In the genomic region with DNA sequence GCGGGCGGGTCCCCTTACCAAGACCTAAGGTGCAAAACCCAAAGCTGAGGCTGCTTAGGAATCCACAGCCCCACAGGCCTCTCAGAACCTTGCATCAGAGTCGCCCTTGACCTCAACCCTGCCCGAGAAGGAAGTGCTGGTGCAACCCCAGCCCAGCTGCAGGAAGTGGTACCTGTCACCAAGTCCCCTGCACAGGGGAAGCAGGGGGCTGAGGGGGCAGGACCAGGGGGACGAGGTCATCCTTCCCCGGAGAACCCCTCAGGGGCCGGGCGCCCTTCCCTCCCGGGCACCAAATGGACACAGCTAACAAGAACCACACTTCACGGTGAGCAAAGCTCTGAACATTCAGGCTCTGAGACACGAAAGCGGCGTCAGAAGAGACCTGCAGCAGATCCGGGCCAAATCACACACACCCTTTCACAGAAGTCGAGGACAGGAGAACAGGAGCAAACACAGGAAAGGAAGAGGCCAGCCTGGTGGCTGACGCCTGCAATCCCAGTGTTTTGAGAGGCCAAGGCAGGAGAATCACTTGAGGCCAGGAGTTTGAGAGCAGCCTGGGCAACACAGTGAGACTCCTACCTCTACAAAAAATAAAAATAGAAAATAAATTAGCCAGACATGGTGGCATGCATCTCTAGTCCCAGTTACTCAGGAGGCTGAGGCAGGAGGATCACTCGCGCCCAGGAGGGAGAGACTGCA, we compare ENCODE assay signal across 1 cellular context.
TF ChIP-seq lines count a peak whose summit lies in the region.

No MANE protein-coding gene starts in this region.

TF ChIP-seq in HepG2, 621 proteins besides CTCF, POLR2A, EP300 and RAD21 (continued from another document):
- TF ChIP-seq, protein P1, sequence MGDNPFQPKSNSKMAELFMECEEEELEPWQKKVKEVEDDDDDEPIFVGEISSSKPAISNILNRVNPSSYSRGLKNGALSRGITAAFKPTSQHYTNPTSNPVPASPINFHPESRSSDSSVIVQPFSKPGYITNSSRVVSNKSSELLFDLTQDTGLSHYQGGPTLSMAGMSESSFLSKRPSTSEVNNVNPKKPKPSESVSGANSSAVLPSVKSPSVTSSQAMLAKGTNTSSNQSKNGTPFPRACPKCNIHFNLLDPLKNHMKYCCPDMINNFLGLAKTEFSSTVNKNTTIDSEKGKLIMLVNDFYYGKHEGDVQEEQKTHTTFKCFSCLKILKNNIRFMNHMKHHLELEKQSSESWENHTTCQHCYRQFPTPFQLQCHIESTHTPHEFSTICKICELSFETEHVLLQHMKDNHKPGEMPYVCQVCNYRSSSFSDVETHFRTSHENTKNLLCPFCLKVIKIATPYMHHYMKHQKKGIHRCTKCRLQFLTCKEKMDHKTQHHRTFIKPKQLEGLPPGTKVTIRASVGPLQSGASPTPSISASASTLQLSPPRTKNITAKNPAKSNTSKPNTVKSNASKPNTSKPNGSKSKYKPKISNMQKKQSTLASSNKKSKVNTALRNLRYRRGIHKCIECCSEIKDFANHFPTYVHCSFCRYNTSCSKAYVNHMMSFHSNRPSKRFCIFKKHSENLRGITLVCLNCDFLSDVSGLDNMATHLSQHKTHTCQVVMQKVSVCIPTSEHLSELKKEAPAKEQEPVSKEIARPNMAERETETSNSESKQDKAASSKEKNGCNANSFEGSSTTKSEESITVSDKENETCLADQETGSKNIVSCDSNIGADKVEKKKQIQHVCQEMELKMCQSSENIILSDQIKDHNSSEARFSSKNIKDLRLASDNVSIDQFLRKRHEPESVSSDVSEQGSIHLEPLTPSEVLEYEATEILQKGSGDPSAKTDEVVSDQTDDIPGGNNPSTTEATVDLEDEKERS (CRISPR knock-in tag; IDR thresholded peaks at IDR 0.05), result peak; percentile 51; the same call in 1 of the 2 replicates
- TF ChIP-seq FIP1L1 (IDR thresholded peaks at IDR 0.05; ENCODE audit: borderline replicate concordance, insufficient read depth, low read depth, low read length), result no peak
- TF ChIP-seq, protein P2, sequence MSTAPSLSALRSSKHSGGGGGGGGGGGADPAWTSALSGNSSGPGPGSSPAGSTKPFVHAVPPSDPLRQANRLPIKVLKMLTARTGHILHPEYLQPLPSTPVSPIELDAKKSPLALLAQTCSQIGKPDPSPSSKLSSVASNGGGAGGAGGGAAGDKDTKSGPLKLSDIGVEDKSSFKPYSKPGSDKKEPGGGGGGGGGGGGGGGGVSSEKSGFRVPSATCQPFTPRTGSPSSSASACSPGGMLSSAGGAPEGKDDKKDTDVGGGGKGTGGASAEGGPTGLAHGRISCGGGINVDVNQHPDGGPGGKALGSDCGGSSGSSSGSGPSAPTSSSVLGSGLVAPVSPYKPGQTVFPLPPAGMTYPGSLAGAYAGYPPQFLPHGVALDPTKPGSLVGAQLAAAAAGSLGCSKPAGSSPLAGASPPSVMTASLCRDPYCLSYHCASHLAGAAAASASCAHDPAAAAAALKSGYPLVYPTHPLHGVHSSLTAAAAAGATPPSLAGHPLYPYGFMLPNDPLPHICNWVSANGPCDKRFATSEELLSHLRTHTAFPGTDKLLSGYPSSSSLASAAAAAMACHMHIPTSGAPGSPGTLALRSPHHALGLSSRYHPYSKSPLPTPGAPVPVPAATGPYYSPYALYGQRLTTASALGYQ (CRISPR knock-in tag; IDR thresholded peaks at IDR 0.05), result no peak
- TF ChIP-seq ZNF33A (CRISPR knock-in tag; IDR thresholded peaks at IDR 0.05; ENCODE audit: borderline replicate concordance), result no peak
- no peak for TF ChIP-seq ZNF7 (CRISPR knock-in tag; IDR thresholded peaks at IDR 0.05)
- no peak for TF ChIP-seq POLR2AphosphoS2 (IDR thresholded peaks at IDR 0.05; ENCODE audit: low read depth, low read length)
- TF ChIP-seq ZNF576 (CRISPR knock-in tag; IDR thresholded peaks at IDR 0.05), result no peak
- TF ChIP-seq FLYWCH1 (CRISPR knock-in tag; IDR thresholded peaks at IDR 0.05), result no peak
- TF ChIP-seq ELF1 (CRISPR knock-in tag; IDR thresholded peaks at IDR 0.05), result peak; percentile 82
- TF ChIP-seq HMG20A (CRISPR knock-in tag; IDR thresholded peaks at IDR 0.05; ENCODE audit: borderline replicate concordance), result peak; percentile 23; the same call in 1 of the 2 replicates
- TF ChIP-seq, protein P3, sequence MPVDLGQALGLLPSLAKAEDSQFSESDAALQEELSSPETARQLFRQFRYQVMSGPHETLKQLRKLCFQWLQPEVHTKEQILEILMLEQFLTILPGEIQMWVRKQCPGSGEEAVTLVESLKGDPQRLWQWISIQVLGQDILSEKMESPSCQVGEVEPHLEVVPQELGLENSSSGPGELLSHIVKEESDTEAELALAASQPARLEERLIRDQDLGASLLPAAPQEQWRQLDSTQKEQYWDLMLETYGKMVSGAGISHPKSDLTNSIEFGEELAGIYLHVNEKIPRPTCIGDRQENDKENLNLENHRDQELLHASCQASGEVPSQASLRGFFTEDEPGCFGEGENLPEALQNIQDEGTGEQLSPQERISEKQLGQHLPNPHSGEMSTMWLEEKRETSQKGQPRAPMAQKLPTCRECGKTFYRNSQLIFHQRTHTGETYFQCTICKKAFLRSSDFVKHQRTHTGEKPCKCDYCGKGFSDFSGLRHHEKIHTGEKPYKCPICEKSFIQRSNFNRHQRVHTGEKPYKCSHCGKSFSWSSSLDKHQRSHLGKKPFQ (CRISPR knock-in tag; IDR thresholded peaks at IDR 0.05; ENCODE audit: insufficient replicate concordance), result no peak
- no peak for TF ChIP-seq EZH2 (conservative IDR thresholded peaks at IDR 0.05; ENCODE audit: low read depth, low read length)
- no peak for TF ChIP-seq HDAC6 (IDR thresholded peaks at IDR 0.05; ENCODE audit: low read depth, low read length)
- TF ChIP-seq GTF3A (CRISPR knock-in tag; conservative IDR thresholded peaks at IDR 0.05), result no peak
- TF ChIP-seq SNRNP70 (IDR thresholded peaks at IDR 0.05; ENCODE audit: low read depth, low read length), result no peak
- TF ChIP-seq ATF7 (IDR thresholded peaks at IDR 0.05), result no peak
- TF ChIP-seq ATF7 (CRISPR knock-in tag; IDR thresholded peaks at IDR 0.05), result no peak
- no peak for TF ChIP-seq NR2F2 (IDR thresholded peaks at IDR 0.05; ENCODE audit: borderline replicate concordance, low read depth)
- TF ChIP-seq, protein P4, sequence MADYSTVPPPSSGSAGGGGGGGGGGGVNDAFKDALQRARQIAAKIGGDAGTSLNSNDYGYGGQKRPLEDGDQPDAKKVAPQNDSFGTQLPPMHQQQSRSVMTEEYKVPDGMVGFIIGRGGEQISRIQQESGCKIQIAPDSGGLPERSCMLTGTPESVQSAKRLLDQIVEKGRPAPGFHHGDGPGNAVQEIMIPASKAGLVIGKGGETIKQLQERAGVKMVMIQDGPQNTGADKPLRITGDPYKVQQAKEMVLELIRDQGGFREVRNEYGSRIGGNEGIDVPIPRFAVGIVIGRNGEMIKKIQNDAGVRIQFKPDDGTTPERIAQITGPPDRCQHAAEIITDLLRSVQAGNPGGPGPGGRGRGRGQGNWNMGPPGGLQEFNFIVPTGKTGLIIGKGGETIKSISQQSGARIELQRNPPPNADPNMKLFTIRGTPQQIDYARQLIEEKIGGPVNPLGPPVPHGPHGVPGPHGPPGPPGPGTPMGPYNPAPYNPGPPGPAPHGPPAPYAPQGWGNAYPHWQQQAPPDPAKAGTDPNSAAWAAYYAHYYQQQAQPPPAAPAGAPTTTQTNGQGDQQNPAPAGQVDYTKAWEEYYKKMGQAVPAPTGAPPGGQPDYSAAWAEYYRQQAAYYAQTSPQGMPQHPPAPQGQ (CRISPR knock-in tag; IDR thresholded peaks at IDR 0.05; ENCODE audit: borderline replicate concordance), result no peak
- TF ChIP-seq ZSCAN31 (CRISPR knock-in tag; IDR thresholded peaks at IDR 0.05; ENCODE audit: low read depth), result peak; percentile 34; the same call in 1 of the 2 replicates
- no peak for TF ChIP-seq ZNF616 (CRISPR knock-in tag; IDR thresholded peaks at IDR 0.05; ENCODE audit: low read depth)
- TF ChIP-seq SPEN (CRISPR knock-in tag; IDR thresholded peaks at IDR 0.05; ENCODE audit: low read depth), result 0 out of 2 replicates have a peak, but pooled peaks have one; percentile 42
- no peak for TF ChIP-seq GATA4 (IDR thresholded peaks at IDR 0.05; ENCODE audit: borderline replicate concordance, low read depth)
- TF ChIP-seq, protein P5, sequence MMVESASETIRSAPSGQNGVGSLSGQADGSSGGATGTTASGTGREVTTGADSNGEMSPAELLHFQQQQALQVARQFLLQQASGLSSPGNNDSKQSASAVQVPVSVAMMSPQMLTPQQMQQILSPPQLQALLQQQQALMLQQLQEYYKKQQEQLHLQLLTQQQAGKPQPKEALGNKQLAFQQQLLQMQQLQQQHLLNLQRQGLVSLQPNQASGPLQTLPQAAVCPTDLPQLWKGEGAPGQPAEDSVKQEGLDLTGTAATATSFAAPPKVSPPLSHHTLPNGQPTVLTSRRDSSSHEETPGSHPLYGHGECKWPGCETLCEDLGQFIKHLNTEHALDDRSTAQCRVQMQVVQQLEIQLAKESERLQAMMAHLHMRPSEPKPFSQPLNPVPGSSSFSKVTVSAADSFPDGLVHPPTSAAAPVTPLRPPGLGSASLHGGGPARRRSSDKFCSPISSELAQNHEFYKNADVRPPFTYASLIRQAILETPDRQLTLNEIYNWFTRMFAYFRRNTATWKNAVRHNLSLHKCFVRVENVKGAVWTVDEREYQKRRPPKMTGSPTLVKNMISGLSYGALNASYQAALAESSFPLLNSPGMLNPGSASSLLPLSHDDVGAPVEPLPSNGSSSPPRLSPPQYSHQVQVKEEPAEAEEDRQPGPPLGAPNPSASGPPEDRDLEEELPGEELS (CRISPR knock-in tag; IDR thresholded peaks at IDR 0.05), result peak; percentile 26; the same call in 1 of the 2 replicates
- TF ChIP-seq ZBTB7B (CRISPR knock-in tag; IDR thresholded peaks at IDR 0.05), result peak; percentile 86
- no peak for TF ChIP-seq NCOA1 (CRISPR knock-in tag; IDR thresholded peaks at IDR 0.05)
- TF ChIP-seq ZNF670 (CRISPR knock-in tag; IDR thresholded peaks at IDR 0.05; ENCODE audit: borderline replicate concordance), result no peak
- TF ChIP-seq RXRA (CRISPR knock-in tag; IDR thresholded peaks at IDR 0.05), result peak; percentile 89
- no peak for TF ChIP-seq ZNF251 (CRISPR knock-in tag; IDR thresholded peaks at IDR 0.05)
- no peak for TF ChIP-seq ZNF12 (CRISPR knock-in tag; IDR thresholded peaks at IDR 0.05)
TF ChIP-seq in HepG2: peak in this region for 126.
